Comparison of ENCODE assay signal across 28 cellular contexts in genomic region chr17:61528171-61528570, GRCh38.
"Had no signal": no experiment of that assay in that cellular context is flagged by ENCODE, and none has a peak within 500 bp of the region (broad histone marks: within the 10 kb centered on the region; RNA-seq: fewer than 3 reads in every experiment).

No MANE protein-coding gene starts in this region.

- H3K4me3 ChIP-seq: stomach, suprapubic skin, testis, thoracic aorta, thyroid gland, tibial artery, tibial nerve, transverse colon, upper lobe of left lung, upper lobe of right lung, uterus, vagina had no signal

- H3K27me3 ChIP-seq: testis, tibial artery, tibial nerve, upper lobe of left lung, upper lobe of right lung, vagina had no signal

- H3K4me1 Mint-ChIP-seq: stimulated activated effector memory CD8-positive, alpha-beta T cell treated with anti-CD3 and anti-CD28 coated beads, Interleukin-12 subunit alpha, Interleukin-12 subunit beta, amount 100 ng/mL, for 72 hours; stimulated activated memory B cell treated with anti-CD40 and anti-IgM and Interleukin-4, amounts not matched to agents 10 μg/mL and 1 μg/mL and 100 μg/mL, for 72 hours; stimulated activated naive B cell treated with anti-CD40 and anti-IgM and Interleukin-4, amounts not matched to agents 10 μg/mL and 1 μg/mL and 100 μg/mL, for 72 hours; stimulated activated naive CD8-positive, alpha-beta T cell treated with anti-CD3 and anti-CD28 coated beads, Interleukin-15, amount 100 ng/mL, for 72 hours had no signal

- H3K9me3 ChIP-seq: stomach, suprapubic skin, testis, thoracic aorta, thyroid gland, tibial artery, tibial nerve, transverse colon, upper lobe of left lung, upper lobe of right lung, uterus, vagina had no signal

- H3K9me3 Mint-ChIP-seq: stimulated activated effector memory CD8-positive, alpha-beta T cell treated with anti-CD3 and anti-CD28 coated beads, Interleukin-12 subunit alpha, Interleukin-12 subunit beta, amount 100 ng/mL, for 72 hours; stimulated activated memory B cell treated with anti-CD40 and anti-IgM and Interleukin-4, amounts not matched to agents 10 μg/mL and 1 μg/mL and 100 μg/mL, for 72 hours; stimulated activated naive B cell treated with anti-CD40 and anti-IgM and Interleukin-4, amounts not matched to agents 10 μg/mL and 1 μg/mL and 100 μg/mL, for 72 hours; stimulated activated naive CD8-positive, alpha-beta T cell treated with anti-CD3 and anti-CD28 coated beads, Interleukin-15, amount 100 ng/mL, for 72 hours; stimulated activated naive CD8-positive, alpha-beta T cell treated with anti-CD3 and anti-CD28 coated beads, Interleukin-15, Interleukin-2, amounts not matched to agents 100 ng/mL and 50 ng/mL, for 24 hours; type B pancreatic cell had no signal

- H3K36me3 Mint-ChIP-seq: stimulated activated effector memory CD8-positive, alpha-beta T cell treated with anti-CD3 and anti-CD28 coated beads, Interleukin-12 subunit alpha, Interleukin-12 subunit beta, amount 100 ng/mL, for 72 hours; stimulated activated memory B cell treated with anti-CD40 and anti-IgM and Interleukin-4, amounts not matched to agents 10 μg/mL and 1 μg/mL and 100 μg/mL, for 72 hours; stimulated activated naive B cell treated with anti-CD40 and anti-IgM and Interleukin-4, amounts not matched to agents 10 μg/mL and 1 μg/mL and 100 μg/mL, for 72 hours; type B pancreatic cell had no signal

- H3K4me3 Mint-ChIP-seq: stimulated activated effector memory CD8-positive, alpha-beta T cell treated with anti-CD3 and anti-CD28 coated beads, Interleukin-12 subunit alpha, Interleukin-12 subunit beta, amount 100 ng/mL, for 72 hours; stimulated activated memory B cell treated with anti-CD40 and anti-IgM and Interleukin-4, amounts not matched to agents 10 μg/mL and 1 μg/mL and 100 μg/mL, for 72 hours; stimulated activated naive B cell treated with anti-CD40 and anti-IgM and Interleukin-4, amounts not matched to agents 10 μg/mL and 1 μg/mL and 100 μg/mL, for 72 hours; stimulated activated naive CD8-positive, alpha-beta T cell treated with anti-CD3 and anti-CD28 coated beads, Interleukin-15, amount 100 ng/mL, for 72 hours; stimulated activated naive CD8-positive, alpha-beta T cell treated with anti-CD3 and anti-CD28 coated beads, Interleukin-15, Interleukin-2, amounts not matched to agents 100 ng/mL and 50 ng/mL, for 24 hours; type B pancreatic cell had no signal

- ATAC-seq: stimulated activated effector memory CD8-positive, alpha-beta T cell treated with anti-CD3 and anti-CD28 coated beads, Interleukin-12 subunit alpha, Interleukin-12 subunit beta, amount 100 ng/mL, for 72 hours; stimulated activated memory B cell treated with anti-CD40 and anti-IgM and Interleukin-4, amounts not matched to agents 10 μg/mL and 1 μg/mL and 100 μg/mL, for 72 hours; stimulated activated naive B cell treated with anti-CD40 and anti-IgM and Interleukin-4, amounts not matched to agents 10 μg/mL and 1 μg/mL and 100 μg/mL, for 72 hours; stimulated activated naive CD8-positive, alpha-beta T cell treated with anti-CD3 and anti-CD28 coated beads, Interleukin-15, amount 100 ng/mL, for 72 hours; stimulated activated naive CD8-positive, alpha-beta T cell treated with anti-CD3 and anti-CD28 coated beads, Interleukin-15, Interleukin-2, amounts not matched to agents 100 U/mL and 50 U/mL, for 24 hours; upper lobe of right lung had no signal

- H3K27ac ChIP-seq: stomach, suprapubic skin, testis, thoracic aorta, thyroid gland, tibial artery, tibial nerve, transverse colon, upper lobe of left lung, upper lobe of right lung, uterus, vagina had no signal

- H3K27ac Mint-ChIP-seq: stimulated activated effector memory CD8-positive, alpha-beta T cell treated with anti-CD3 and anti-CD28 coated beads, Interleukin-12 subunit alpha, Interleukin-12 subunit beta, amount 100 ng/mL, for 72 hours; stimulated activated memory B cell treated with anti-CD40 and anti-IgM and Interleukin-4, amounts not matched to agents 10 μg/mL and 1 μg/mL and 100 μg/mL, for 72 hours; stimulated activated naive B cell treated with anti-CD40 and anti-IgM and Interleukin-4, amounts not matched to agents 10 μg/mL and 1 μg/mL and 100 μg/mL, for 72 hours; stimulated activated naive CD8-positive, alpha-beta T cell treated with anti-CD3 and anti-CD28 coated beads, Interleukin-15, amount 100 ng/mL, for 72 hours; stimulated activated naive CD8-positive, alpha-beta T cell treated with anti-CD3 and anti-CD28 coated beads, Interleukin-15, Interleukin-2, amounts not matched to agents 100 ng/mL and 50 ng/mL, for 24 hours; type B pancreatic cell had no signal

- H3K36me3 ChIP-seq: stomach, suprapubic skin, thoracic aorta, thyroid gland, tibial artery, tibial nerve, transverse colon, upper lobe of left lung, upper lobe of right lung, uterus, vagina had no signal

- DNase-seq: stimulated activated CD4-positive, alpha-beta T cell treated with anti-CD3 and anti-CD28 coated beads, Interleukin-2, amount 100 ng/mL, for 48 hours; stimulated activated CD4-positive, alpha-beta T cell treated with anti-CD3 and anti-CD28 coated beads, Interleukin-4, amount 100 ng/mL, for 1 hour; stimulated activated CD4-positive, alpha-beta T cell treated with anti-CD3 and anti-CD28 coated beads, Interleukin-4, amount 100 ng/mL, for 24 hours; stimulated activated CD4-positive, alpha-beta T cell treated with anti-CD3 and anti-CD28 coated beads, Interleukin-4, amount 100 ng/mL, for 4 hours; stimulated activated CD8-positive, alpha-beta memory T cell treated with anti-CD3 and anti-CD28 coated beads, Interleukin-4, amount 100 ng/mL, for 48 hours; stimulated activated naive B cell treated with anti-CD40 and anti-IgM and Interleukin-4, amounts not matched to agents 10 μg/mL and 1 μg/mL and 100 μg/mL, for 72 hours; stimulated activated naive CD4-positive, alpha-beta T cell; stimulated activated naive CD4-positive, alpha-beta T cell treated with Interleukin-2 at 50 U/mL for 16 hours; stimulated activated naive CD8-positive, alpha-beta T cell treated with anti-CD3 and anti-CD28 coated beads, Interleukin-15, amount 100 ng/mL, for 72 hours; stimulated activated naive CD8-positive, alpha-beta T cell treated with anti-CD3 and anti-CD28 coated beads, Interleukin-15, Interleukin-2, amounts not matched to agents 100 U/mL and 50 U/mL, for 24 hours; stomach; substantia nigra; testis; thyroid gland; tibial artery; transverse colon; trophoblast cell; upper lobe of left lung; upper lobe of right lung; uterus had no signal

- H3K4me1 ChIP-seq: stomach, suprapubic skin, testis, thyroid gland, tibial nerve, transverse colon, upper lobe of left lung, upper lobe of right lung, uterus, vagina had no signal
